ENCODE assay signal across 1 cellular context in the genomic region with DNA sequence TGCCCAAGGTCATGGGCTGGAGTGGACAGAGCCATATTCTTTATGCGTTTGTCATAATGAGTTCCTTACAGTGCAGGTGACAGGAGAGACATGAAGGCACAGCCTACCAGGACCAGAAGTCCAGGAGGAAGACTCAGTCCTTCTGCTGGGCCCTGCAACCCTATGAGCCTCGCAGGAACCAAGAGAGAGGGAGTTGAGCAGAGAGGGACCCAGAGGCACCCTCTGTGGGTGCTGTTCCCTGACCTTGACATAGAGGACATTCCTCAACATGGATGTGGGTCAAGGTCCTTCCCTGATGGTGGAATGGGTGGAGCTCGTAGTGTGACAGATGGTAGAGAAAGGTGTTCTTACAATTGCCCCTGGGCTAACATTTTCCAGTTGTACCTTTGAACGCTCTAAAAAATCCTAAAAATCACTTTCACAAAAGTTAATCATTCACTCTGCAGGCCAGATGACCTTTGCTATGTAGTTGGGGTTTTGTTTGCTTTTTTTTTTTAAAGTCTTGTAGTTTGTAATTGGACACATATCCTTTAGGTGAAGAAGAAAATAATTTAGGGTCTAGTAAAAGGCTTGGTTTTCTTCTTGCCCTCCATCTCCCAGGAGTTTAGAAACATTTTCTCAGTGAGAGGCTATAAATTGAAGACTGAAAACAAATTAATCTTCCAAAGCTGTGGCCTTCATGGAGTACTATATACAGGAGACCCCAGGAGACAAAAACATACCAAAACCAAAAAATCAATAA.
TF ChIP-seq lines count a peak whose summit lies in the region.

No MANE protein-coding gene starts in this region.

TF ChIP-seq in HepG2, 621 proteins besides CTCF, POLR2A, EP300 and RAD21 (continued from another document and continues in another):
- TF ChIP-seq, protein P1, sequence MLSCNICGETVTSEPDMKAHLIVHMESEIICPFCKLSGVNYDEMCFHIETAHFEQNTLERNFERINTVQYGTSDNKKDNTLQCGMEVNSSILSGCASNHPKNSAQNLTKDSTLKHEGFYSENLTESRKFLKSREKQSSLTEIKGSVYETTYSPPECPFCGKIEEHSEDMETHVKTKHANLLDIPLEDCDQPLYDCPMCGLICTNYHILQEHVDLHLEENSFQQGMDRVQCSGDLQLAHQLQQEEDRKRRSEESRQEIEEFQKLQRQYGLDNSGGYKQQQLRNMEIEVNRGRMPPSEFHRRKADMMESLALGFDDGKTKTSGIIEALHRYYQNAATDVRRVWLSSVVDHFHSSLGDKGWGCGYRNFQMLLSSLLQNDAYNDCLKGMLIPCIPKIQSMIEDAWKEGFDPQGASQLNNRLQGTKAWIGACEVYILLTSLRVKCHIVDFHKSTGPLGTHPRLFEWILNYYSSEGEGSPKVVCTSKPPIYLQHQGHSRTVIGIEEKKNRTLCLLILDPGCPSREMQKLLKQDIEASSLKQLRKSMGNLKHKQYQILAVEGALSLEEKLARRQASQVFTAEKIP (CRISPR knock-in tag; IDR thresholded peaks at IDR 0.05; ENCODE audit: borderline replicate concordance), result no peak
- no peak for TF ChIP-seq HMGXB4 (CRISPR knock-in tag; IDR thresholded peaks at IDR 0.05; ENCODE audit: borderline replicate concordance in 1 of 2, low read depth in 1 of 2)
- no peak for TF ChIP-seq ARID2 (CRISPR knock-in tag; IDR thresholded peaks at IDR 0.05; ENCODE audit: borderline replicate concordance)
- no peak for TF ChIP-seq KAT2B (IDR thresholded peaks at IDR 0.05; ENCODE audit: borderline replicate concordance, low read depth, low read length)
- TF ChIP-seq PHF20 (CRISPR knock-in tag; IDR thresholded peaks at IDR 0.05), result no peak
- TF ChIP-seq ZSCAN22 (CRISPR knock-in tag; IDR thresholded peaks at IDR 0.05), result no peak
- TF ChIP-seq ZBTB21 (CRISPR knock-in tag; IDR thresholded peaks at IDR 0.05), result no peak
- TF ChIP-seq ZNF597 (CRISPR knock-in tag; IDR thresholded peaks at IDR 0.05), result no peak
- no peak for TF ChIP-seq ELK4 (CRISPR knock-in tag; IDR thresholded peaks at IDR 0.05; ENCODE audit: borderline replicate concordance)
- no peak for TF ChIP-seq ZNF800 (CRISPR knock-in tag; IDR thresholded peaks at IDR 0.05)
- TF ChIP-seq MED13 (CRISPR knock-in tag; IDR thresholded peaks at IDR 0.05), result peak; percentile 73; the same call in 1 of the 2 replicates
- no peak for TF ChIP-seq FOXP1 (IDR thresholded peaks at IDR 0.05)
- TF ChIP-seq FOXP1 (CRISPR knock-in tag; IDR thresholded peaks at IDR 0.05), result peak; percentile 72
- TF ChIP-seq ZNF260 (CRISPR knock-in tag; IDR thresholded peaks at IDR 0.05; ENCODE audit: borderline replicate concordance, low read depth), result no peak
- peak; percentile 99 for TF ChIP-seq TEAD3 (CRISPR knock-in tag; optimal IDR thresholded peaks at IDR 0.05; ENCODE audit: borderline replicate concordance)
- TF ChIP-seq ISX (CRISPR knock-in tag; conservative IDR thresholded peaks at IDR 0.05), result no peak
- TF ChIP-seq ZNF350 (CRISPR knock-in tag; IDR thresholded peaks at IDR 0.05; ENCODE audit: borderline replicate concordance, low read depth), result no peak
- TF ChIP-seq, protein P2, sequence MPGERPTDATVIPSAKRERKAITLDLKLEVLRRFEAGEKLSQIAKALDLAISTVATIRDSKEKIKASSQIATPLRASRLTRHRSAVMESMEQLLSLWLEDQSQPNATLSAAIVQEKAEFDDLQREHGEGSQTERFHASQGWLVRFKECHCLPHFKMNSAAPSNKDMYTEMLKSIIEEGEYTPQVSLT (CRISPR knock-in tag; IDR thresholded peaks at IDR 0.05; ENCODE audit: borderline replicate concordance, low read depth), result no peak
- TF ChIP-seq SP140L (CRISPR knock-in tag; IDR thresholded peaks at IDR 0.05; ENCODE audit: borderline replicate concordance), result no peak
- TF ChIP-seq, protein P3, sequence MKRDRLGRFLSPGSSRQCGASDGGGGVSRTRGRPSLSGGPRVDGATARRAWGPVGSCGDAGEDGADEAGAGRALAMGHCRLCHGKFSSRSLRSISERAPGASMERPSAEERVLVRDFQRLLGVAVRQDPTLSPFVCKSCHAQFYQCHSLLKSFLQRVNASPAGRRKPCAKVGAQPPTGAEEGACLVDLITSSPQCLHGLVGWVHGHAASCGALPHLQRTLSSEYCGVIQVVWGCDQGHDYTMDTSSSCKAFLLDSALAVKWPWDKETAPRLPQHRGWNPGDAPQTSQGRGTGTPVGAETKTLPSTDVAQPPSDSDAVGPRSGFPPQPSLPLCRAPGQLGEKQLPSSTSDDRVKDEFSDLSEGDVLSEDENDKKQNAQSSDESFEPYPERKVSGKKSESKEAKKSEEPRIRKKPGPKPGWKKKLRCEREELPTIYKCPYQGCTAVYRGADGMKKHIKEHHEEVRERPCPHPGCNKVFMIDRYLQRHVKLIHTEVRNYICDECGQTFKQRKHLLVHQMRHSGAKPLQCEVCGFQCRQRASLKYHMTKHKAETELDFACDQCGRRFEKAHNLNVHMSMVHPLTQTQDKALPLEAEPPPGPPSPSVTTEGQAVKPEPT (CRISPR knock-in tag; IDR thresholded peaks at IDR 0.05; ENCODE audit: low read depth), result no peak; the same call in 1 of the 2 replicates
- no peak for TF ChIP-seq SRSF1 (optimal IDR thresholded peaks at IDR 0.05; ENCODE audit: low read depth, low read length)
- TF ChIP-seq FOSL1 (CRISPR knock-in tag; IDR thresholded peaks at IDR 0.05; ENCODE audit: borderline replicate concordance), result no peak
- TF ChIP-seq HDAC1 (CRISPR knock-in tag; IDR thresholded peaks at IDR 0.05), result peak; percentile 75
- TF ChIP-seq ZNF317 (CRISPR knock-in tag; IDR thresholded peaks at IDR 0.05), result 0 out of 2 replicates have a peak, but pooled peaks have one; percentile 37
- no peak for TF ChIP-seq ZNF674 (CRISPR knock-in tag; IDR thresholded peaks at IDR 0.05; ENCODE audit: low read depth)
- TF ChIP-seq ZNF644 (CRISPR knock-in tag; IDR thresholded peaks at IDR 0.05; ENCODE audit: low read depth), result peak; percentile 46; the same call in 1 of the 2 replicates
- TF ChIP-seq, protein P4, sequence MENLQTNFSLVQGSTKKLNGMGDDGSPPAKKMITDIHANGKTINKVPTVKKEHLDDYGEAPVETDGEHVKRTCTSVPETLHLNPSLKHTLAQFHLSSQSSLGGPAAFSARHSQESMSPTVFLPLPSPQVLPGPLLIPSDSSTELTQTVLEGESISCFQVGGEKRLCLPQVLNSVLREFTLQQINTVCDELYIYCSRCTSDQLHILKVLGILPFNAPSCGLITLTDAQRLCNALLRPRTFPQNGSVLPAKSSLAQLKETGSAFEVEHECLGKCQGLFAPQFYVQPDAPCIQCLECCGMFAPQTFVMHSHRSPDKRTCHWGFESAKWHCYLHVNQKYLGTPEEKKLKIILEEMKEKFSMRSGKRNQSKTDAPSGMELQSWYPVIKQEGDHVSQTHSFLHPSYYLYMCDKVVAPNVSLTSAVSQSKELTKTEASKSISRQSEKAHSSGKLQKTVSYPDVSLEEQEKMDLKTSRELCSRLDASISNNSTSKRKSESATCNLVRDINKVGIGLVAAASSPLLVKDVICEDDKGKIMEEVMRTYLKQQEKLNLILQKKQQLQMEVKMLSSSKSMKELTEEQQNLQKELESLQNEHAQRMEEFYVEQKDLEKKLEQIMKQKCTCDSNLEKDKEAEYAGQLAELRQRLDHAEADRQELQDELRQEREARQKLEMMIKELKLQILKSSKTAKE (CRISPR knock-in tag; IDR thresholded peaks at IDR 0.05; ENCODE audit: borderline replicate concordance), result peak; percentile 87
- no peak for TF ChIP-seq ZFP41 (CRISPR knock-in tag; IDR thresholded peaks at IDR 0.05; ENCODE audit: borderline replicate concordance)
- TF ChIP-seq ZNF30 (CRISPR knock-in tag; IDR thresholded peaks at IDR 0.05), result no peak
- no peak for TF ChIP-seq SP4 (CRISPR knock-in tag; IDR thresholded peaks at IDR 0.05)
- no peak; the same call in 1 of the 2 replicates for TF ChIP-seq ZFP91 (CRISPR knock-in tag; IDR thresholded peaks at IDR 0.05; ENCODE audit: borderline replicate concordance)
- 0 out of 2 replicates have a peak, but pooled peaks have one; percentile 54 for TF ChIP-seq HOXD1 (CRISPR knock-in tag; IDR thresholded peaks at IDR 0.05)
- TF ChIP-seq POGZ (CRISPR knock-in tag; IDR thresholded peaks at IDR 0.05), result no peak; the same call in none of the 2 replicates
- no peak for TF ChIP-seq NR1H2 (CRISPR knock-in tag; IDR thresholded peaks at IDR 0.05; ENCODE audit: borderline replicate concordance, low read depth)
- no peak for TF ChIP-seq ZNF75D (CRISPR knock-in tag; IDR thresholded peaks at IDR 0.05; ENCODE audit: borderline replicate concordance)
- peak; percentile 49; the same call in 1 of the 2 replicates for TF ChIP-seq JUND (CRISPR knock-in tag; IDR thresholded peaks at IDR 0.05)
- TF ChIP-seq CENPT (CRISPR knock-in tag; IDR thresholded peaks at IDR 0.05; ENCODE audit: low read depth), result no peak
- no peak for TF ChIP-seq MAFG (CRISPR knock-in tag; IDR thresholded peaks at IDR 0.05)
- TF ChIP-seq NFATC3 (CRISPR knock-in tag; IDR thresholded peaks at IDR 0.05), result no peak
- TF ChIP-seq GFI1 (CRISPR knock-in tag; IDR thresholded peaks at IDR 0.05; ENCODE audit: borderline replicate concordance), result peak; percentile 92
- no peak for TF ChIP-seq RAD51 (IDR thresholded peaks at IDR 0.05; ENCODE audit: borderline replicate concordance)
- TF ChIP-seq, protein P5, sequence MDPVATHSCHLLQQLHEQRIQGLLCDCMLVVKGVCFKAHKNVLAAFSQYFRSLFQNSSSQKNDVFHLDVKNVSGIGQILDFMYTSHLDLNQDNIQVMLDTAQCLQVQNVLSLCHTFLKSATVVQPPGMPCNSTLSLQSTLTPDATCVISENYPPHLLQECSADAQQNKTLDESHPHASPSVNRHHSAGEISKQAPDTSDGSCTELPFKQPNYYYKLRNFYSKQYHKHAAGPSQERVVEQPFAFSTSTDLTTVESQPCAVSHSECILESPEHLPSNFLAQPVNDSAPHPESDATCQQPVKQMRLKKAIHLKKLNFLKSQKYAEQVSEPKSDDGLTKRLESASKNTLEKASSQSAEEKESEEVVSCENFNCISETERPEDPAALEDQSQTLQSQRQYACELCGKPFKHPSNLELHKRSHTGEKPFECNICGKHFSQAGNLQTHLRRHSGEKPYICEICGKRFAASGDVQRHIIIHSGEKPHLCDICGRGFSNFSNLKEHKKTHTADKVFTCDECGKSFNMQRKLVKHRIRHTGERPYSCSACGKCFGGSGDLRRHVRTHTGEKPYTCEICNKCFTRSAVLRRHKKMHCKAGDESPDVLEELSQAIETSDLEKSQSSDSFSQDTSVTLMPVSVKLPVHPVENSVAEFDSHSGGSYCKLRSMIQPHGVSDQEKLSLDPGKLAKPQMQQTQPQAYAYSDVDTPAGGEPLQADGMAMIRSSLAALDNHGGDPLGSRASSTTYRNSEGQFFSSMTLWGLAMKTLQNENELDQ (CRISPR knock-in tag; IDR thresholded peaks at IDR 0.05; ENCODE audit: borderline replicate concordance), result no peak
- TF ChIP-seq ZNF7 (CRISPR knock-in tag; IDR thresholded peaks at IDR 0.05), result no peak
- TF ChIP-seq RXRA (CRISPR knock-in tag; IDR thresholded peaks at IDR 0.05), result peak; percentile 94
- no peak for TF ChIP-seq ATM (IDR thresholded peaks at IDR 0.05; ENCODE audit: borderline replicate concordance)
- TF ChIP-seq KAT8 (CRISPR knock-in tag; IDR thresholded peaks at IDR 0.05), result peak; percentile 56; the same call in 1 of the 2 replicates
- no peak for TF ChIP-seq RARG (CRISPR knock-in tag; IDR thresholded peaks at IDR 0.05; ENCODE audit: low read depth)
